ENCODE assay signal across 8 cellular contexts in the genomic region with DNA sequence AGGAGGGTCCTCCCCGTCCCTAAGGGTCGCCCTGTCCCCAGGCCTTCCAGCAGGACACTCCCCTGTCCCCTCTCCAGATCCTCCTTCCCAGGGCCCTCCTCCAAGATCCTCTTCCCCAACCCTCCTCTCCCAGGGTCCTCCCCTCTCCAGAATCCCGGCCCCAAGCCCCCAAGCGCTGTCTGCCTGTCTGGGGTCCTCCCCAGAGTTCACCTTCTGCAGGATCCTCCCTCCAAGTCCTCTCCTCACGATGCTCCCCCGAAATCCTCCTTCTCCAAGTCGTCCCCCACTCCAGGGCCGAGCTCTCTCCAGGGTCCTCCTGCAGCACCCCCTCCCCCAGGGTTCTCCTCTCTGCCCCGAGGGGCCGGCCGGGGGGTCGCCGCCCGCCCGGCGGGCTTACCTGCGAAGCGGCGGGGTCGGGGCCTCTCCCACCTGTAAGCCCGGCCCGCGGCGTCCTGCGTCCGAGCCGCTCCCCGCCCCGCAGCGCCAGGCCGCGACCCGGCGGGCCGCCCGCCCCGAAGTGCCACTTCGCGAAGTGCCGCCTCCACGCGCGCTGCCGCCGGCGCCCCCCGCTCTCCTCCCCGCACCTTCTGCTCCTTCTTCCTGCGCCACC. TPM values are rescaled to one million over a fixed set of nuclear protein-coding genes. Genes with fewer than 3 reads are reported as not detected.
A peak's percentile ranks its signal among the peaks of the same experiment; 100 is the strongest.
DNase-seq lines count a peak whose midpoint lies in the region; ATAC-seq and TF ChIP-seq lines count a peak whose summit lies in the region.

No MANE protein-coding gene starts in this region.

- no peaks in the 10 kb centered on the region for H3K36me3 ChIP-seq in HUES6 (ENCODE audit: control insufficient read depth, insufficient read depth, low read length)
- H3K36me3 ChIP-seq in mesendoderm (ENCODE audit: control insufficient read depth, insufficient read depth, low read length) = no peaks in the 10 kb centered on the region
- H3K36me3 ChIP-seq in vagina = peaks cover 0 to 4% of the 10 kb centered on the region in 2 donors

- peak overlapping the region; percentile 10 for H3K9ac ChIP-seq in HUES6 (ENCODE audit: low read length)
- H3K9ac ChIP-seq in mesendoderm (ENCODE audit: low read length) = peak overlapping the region; percentile 53

- no peak for TF ChIP-seq POLR2A in vagina (IDR thresholded peaks at IDR 0.05)

- H3K18ac ChIP-seq in mesendoderm (ENCODE audit: low read length) = peak overlapping the region; percentile 45

- peaks cover 27% of the 10 kb centered on the region for H3K27me3 ChIP-seq in HUES6 (ENCODE audit: control insufficient read depth, insufficient read depth, low read length)
- no peaks in the 10 kb centered on the region for H3K27me3 ChIP-seq in mesendoderm (ENCODE audit: insufficient read depth, low read length, poor library complexity)
- H3K27me3 ChIP-seq in vagina = no peaks in the 10 kb centered on the region

- peak overlapping the region; percentile 34 for H3K56ac ChIP-seq in mesendoderm (ENCODE audit: low read length)

- H2BK120ac ChIP-seq in mesendoderm (ENCODE audit: low read depth, low read length) = no peak overlapping the region

- no peaks in the 10 kb centered on the region for H3K79me2 ChIP-seq in mesendoderm (ENCODE audit: control insufficient read depth, insufficient read depth, low read length)

- no peak for TF ChIP-seq CTCF in vagina (IDR thresholded peaks at IDR 0.05)

- no peak overlapping the region for H4K8ac ChIP-seq in mesendoderm (ENCODE audit: low read depth, low read length)

- H3K4me1 ChIP-seq in HUES6 (ENCODE audit: control insufficient read depth, insufficient read depth, low read length) (peaks cover 19% of the 10 kb centered on the region), mesendoderm (ENCODE audit: control insufficient read depth, low read depth, low read length) (no peaks in the 10 kb centered on the region), vagina (peaks cover 46% of the 10 kb centered on the region)

- no peak overlapping the region for H3K4ac ChIP-seq in mesendoderm (ENCODE audit: low read depth, low read length)

- H3K79me1 ChIP-seq in mesendoderm (ENCODE audit: low read length) = peaks cover 8% of the 10 kb centered on the region

- DNase-seq in caudate nucleus (lab: John Stamatoyannopoulos, UW) (no peak), mesendoderm (peak; percentile 50), vagina (ENCODE audit: extremely low spot score in 2 of 2) (no peak), AG08396 (ENCODE audit: low spot score) (no peak), amygdala (lab: John Stamatoyannopoulos, UW) (no peak), MV-4-11 (lab: John Stamatoyannopoulos, UW) (no peak)

- intact Hi-C loops in vagina (cut with DNase I) = no loop called here

- no CpG with 5 or more reads among the region's 49 CpGs for WGBS in mesendoderm (ENCODE audit: extremely low coverage, insufficient coverage, low lambda C conversion rate)

- peak overlapping the region; percentile 64 for H3K4me2 ChIP-seq in mesendoderm (ENCODE audit: low read length)

- H3K23ac ChIP-seq in mesendoderm (ENCODE audit: low read length) = no peak overlapping the region

- no peaks in the 10 kb centered on the region for H3K9me3 ChIP-seq in HUES6 (ENCODE audit: control insufficient read depth, insufficient read depth, low read depth, low read length)
- no peaks in the 10 kb centered on the region for H3K9me3 ChIP-seq in vagina

- no peak overlapping the region for H2AK5ac ChIP-seq in mesendoderm (ENCODE audit: low read length)

- no peak overlapping the region for H4K5ac ChIP-seq in mesendoderm (ENCODE audit: low read length)

- H2BK15ac ChIP-seq in mesendoderm (replicated peaks; ENCODE audit: low read depth) = no peak overlapping the region

- peak; percentile 9 for ATAC-seq in GM19328 (IDR thresholded peaks at IDR 0.05; ENCODE audit: unreplicated experiment)

- H3K4me3 ChIP-seq in HUES6 (ENCODE audit: low read depth, low read length) (peak overlapping the region; percentile 71), mesendoderm (ENCODE audit: low read length) (peak overlapping the region; percentile 25), vagina (peak overlapping the region; percentile 67 to 92)

- H3K27ac ChIP-seq in HUES6 (ENCODE audit: low read depth, low read length) (no peak overlapping the region), caudate nucleus (ENCODE audit: low read depth, low read length) (peak overlapping the region; percentile 48), mesendoderm (ENCODE audit: low read depth, low read length) (no peak overlapping the region), vagina (no peak overlapping the region)

- no peak overlapping the region for H2BK5ac ChIP-seq in mesendoderm (ENCODE audit: low read length)

RNA-seq across cellular contexts. Expression of a gene that starts 0.7 kb away (rescaled TPM):
- polyA plus RNA-seq in mesendoderm (2013, experiment 1 of 2) = 12.3 TPM
- 11.6 TPM for polyA plus RNA-seq in mesendoderm (2013, experiment 2 of 2)
- total RNA-seq in vagina = 113 TPM

RNA-seq across cellular contexts. Expression of a gene that starts 42.6 kb away (rescaled TPM):
- polyA plus RNA-seq in mesendoderm (2013, experiment 1 of 2) = 11.6 TPM
- 11.8 TPM for polyA plus RNA-seq in mesendoderm (2013, experiment 2 of 2)
- total RNA-seq in vagina = 31.7 TPM

Comparison
In these comparisons a context has a peak if more than half of its experiments do, and no peak if none do; other contexts are left out.
1. H3K4me3 ChIP-seq: peak in every context shown above with its lines; median percentile 80 in vagina; 71 in HUES6; 25 in mesendoderm.